7 cellular contexts compared by ENCODE assay signal in the genomic region with DNA sequence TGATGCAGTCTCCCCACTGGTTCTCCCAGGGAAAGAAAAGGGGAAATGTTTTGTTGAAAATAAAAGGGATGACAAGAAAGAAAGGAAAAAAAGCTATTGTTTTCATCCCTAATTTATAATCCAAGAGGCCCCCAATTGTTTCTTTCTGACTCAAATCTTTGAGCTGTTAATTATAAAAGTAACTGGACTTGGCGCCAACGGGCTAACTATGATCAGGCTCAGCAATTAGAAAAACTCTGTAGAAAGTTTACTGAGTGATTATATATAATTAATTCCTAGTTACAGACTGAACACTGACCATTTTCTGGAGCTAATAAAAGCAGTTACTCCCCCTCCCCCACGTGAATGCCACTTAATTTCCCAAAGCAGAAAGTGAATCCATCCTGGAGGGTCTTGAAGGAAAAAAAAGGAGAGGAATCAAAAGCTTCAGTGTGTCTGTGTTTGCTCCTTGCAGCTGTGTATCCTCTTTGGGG. TPM values are rescaled to one million over a fixed set of nuclear protein-coding genes. Genes with fewer than 3 reads are reported as not detected.
DNase-seq lines count a peak whose midpoint lies in the region; ATAC-seq, FAIRE-seq and TF ChIP-seq lines count a peak whose summit lies in the region.

No MANE protein-coding gene starts in this region.

- DNase-seq in IMR-90 (no peak), T-cell (no peak), hepatocyte (ENCODE audit: low spot score) (no peak), GM12891 (ENCODE audit: insufficient read length, low spot score) (no peak), amniotic stem cell (lab: John Stamatoyannopoulos, UW) (no peak), NCI-H774 (lab: John Stamatoyannopoulos, UW) (no peak)
- no peak for DNase-seq in stimulated activated effector memory CD8-positive, alpha-beta T cell treated with anti-CD3 and anti-CD28 coated beads, Interleukin-12 subunit alpha, Interleukin-12 subunit beta, amount 100 ng/mL, for 72 hours (ENCODE audit: low spot score in 2 of 2)

- intact Hi-C loops in IMR-90 (cut with micrococcal nuclease), result no loop called here

- no peak for FAIRE-seq in GM12891 (lab: Jason Lieb, UNC)

- TF ChIP-seq POLR2A in IMR-90 (IDR thresholded peaks at IDR 0.05; ENCODE audit: low read depth, low read length) (no peak), GM12891 (IDR thresholded peaks at IDR 0.05; ENCODE audit: low read depth, low read length) (no peak)

- H2BK20ac ChIP-seq in IMR-90 (ENCODE audit: low read depth, low read length), result peak overlapping the region; percentile 87

- no peak for ATAC-seq in IMR-90 (ENCODE audit: low read depth)
- ATAC-seq in T-cell (replicated peaks in 1 of 4), result no peak
- ATAC-seq in stimulated activated effector memory CD8-positive, alpha-beta T cell treated with anti-CD3 and anti-CD28 coated beads, Interleukin-12 subunit alpha, Interleukin-12 subunit beta, amount 100 ng/mL, for 72 hours, result no peak

- H3K36me3 ChIP-seq in IMR-90 (ENCODE audit: control insufficient read depth, insufficient read depth, low read length) (no peaks in the 10 kb centered on the region), hepatocyte (replicated peaks; ENCODE audit: insufficient read depth, low read depth) (no peaks in the 10 kb centered on the region)

- H3K4me2 ChIP-seq in IMR-90 (ENCODE audit: low read depth, low read length) (peak overlapping the region; percentile 56), hepatocyte (peak overlapping the region; percentile 80)

- in situ Hi-C loops in IMR-90 (cut with MboI; ENCODE audit: low sequenced_read_pairs), result no loop called here

- peak overlapping the region in 2 of 3 donors; percentile 34 to 87 for H3K4me3 Mint-ChIP-seq in T-cell
- H3K4me3 Mint-ChIP-seq in stimulated activated effector memory CD8-positive, alpha-beta T cell treated with anti-CD3 and anti-CD28 coated beads, Interleukin-12 subunit alpha, Interleukin-12 subunit beta, amount 100 ng/mL, for 72 hours, result no peak overlapping the region

- H3K79me2 ChIP-seq in hepatocyte, result peaks cover 82% of the 10 kb centered on the region

- BruUV-seq in IMR-90 (replicated peaks; lab: Mats Ljungman, UMichigan), result no TSS peak

- H2BK15ac ChIP-seq in IMR-90 (ENCODE audit: low read depth, low read length), result peak overlapping the region; percentile 79; the same call in 2 of the 3 replicates

- H3K27ac ChIP-seq in IMR-90 (ENCODE audit: insufficient read depth, low read length) (peak overlapping the region; percentile 98), hepatocyte (peak overlapping the region; percentile 100)

- peak overlapping the region; percentile 82 for H2AK5ac ChIP-seq in IMR-90 (ENCODE audit: low read depth, low read length)

- H3K27me3 Mint-ChIP-seq in T-cell, result no peaks in the 10 kb centered on the region

- H3K4me1 Mint-ChIP-seq in T-cell, result peaks cover 23 to 48% (median 25%) of the 10 kb centered on the region in 3 donors
- H3K4me1 Mint-ChIP-seq in stimulated activated effector memory CD8-positive, alpha-beta T cell treated with anti-CD3 and anti-CD28 coated beads, Interleukin-12 subunit alpha, Interleukin-12 subunit beta, amount 100 ng/mL, for 72 hours, result peaks cover 60% of the 10 kb centered on the region

- H3K27ac Mint-ChIP-seq in T-cell, result peak overlapping the region in 1 of 2 donors; percentile 99
- H3K27ac Mint-ChIP-seq in stimulated activated effector memory CD8-positive, alpha-beta T cell treated with anti-CD3 and anti-CD28 coated beads, Interleukin-12 subunit alpha, Interleukin-12 subunit beta, amount 100 ng/mL, for 72 hours, result peak overlapping the region; percentile 99

- peak overlapping the region; percentile 98 for H3K18ac ChIP-seq in IMR-90 (ENCODE audit: low read depth, low read length)

- H4K5ac ChIP-seq in IMR-90 (ENCODE audit: low read depth, low read length), result peak overlapping the region; percentile 98

- TF ChIP-seq RAD21 in IMR-90 (IDR thresholded peaks at IDR 0.05; ENCODE audit: low read length), result no peak

- peaks cover 11% of the 10 kb centered on the region for H3K36me3 Mint-ChIP-seq in T-cell
- H3K36me3 Mint-ChIP-seq in stimulated activated effector memory CD8-positive, alpha-beta T cell treated with anti-CD3 and anti-CD28 coated beads, Interleukin-12 subunit alpha, Interleukin-12 subunit beta, amount 100 ng/mL, for 72 hours, result peaks cover 32% of the 10 kb centered on the region

- no peaks in the 10 kb centered on the region for H3K9me3 Mint-ChIP-seq in T-cell
- H3K9me3 Mint-ChIP-seq in stimulated activated effector memory CD8-positive, alpha-beta T cell treated with anti-CD3 and anti-CD28 coated beads, Interleukin-12 subunit alpha, Interleukin-12 subunit beta, amount 100 ng/mL, for 72 hours, result no peaks in the 10 kb centered on the region

- peaks cover 18% of the 10 kb centered on the region for H3K9me1 ChIP-seq in IMR-90 (ENCODE audit: insufficient read depth, low read length)

- peak overlapping the region; percentile 62 for H2AK9ac ChIP-seq in IMR-90 (replicated peaks; ENCODE audit: low read depth, low read length, poor library complexity)

- H3K79me1 ChIP-seq in IMR-90 (ENCODE audit: low read depth in 1 of 2, low read length in 2 of 2), result peaks cover 41 to 79% of the 10 kb centered on the region in 2 experiments

- CTCF ChIA-PET in IMR-90 (lab: Yijun Ruan, JAX), result interaction anchor here (2.2 kb wide), 1 partner anchor 31 kb away, joined by 10 read pairs; no protein-coding TSS in a partner anchor
- CTCF ChIA-PET in T-cell (lab: Charles Lee), result interaction anchor here in 1 of 2 donors (0.5 to 1.0 kb wide), 2 partner anchors 10 to 30 kb away, joined by 4 to 6 read pairs; no protein-coding TSS in a partner anchor

- H2AFZ ChIP-seq in IMR-90 (replicated peaks; ENCODE audit: low read length, poor library complexity) (no peak overlapping the region), hepatocyte (peak overlapping the region; percentile 7)

- H3K9me3 ChIP-seq in IMR-90 (ENCODE audit: control insufficient read depth, insufficient read depth, low read length) (no peaks in the 10 kb centered on the region), hepatocyte (ENCODE audit: low read depth) (no peaks in the 10 kb centered on the region)

- peak overlapping the region; percentile 71 for H3K9ac ChIP-seq in IMR-90 (ENCODE audit: low read depth, low read length)

- H4K8ac ChIP-seq in IMR-90 (ENCODE audit: low read depth in 2 of 2, low read length in 2 of 2), result peak overlapping the region; percentile 97 to 99; a peak in 3 of 4 replicates

- H3K4me1 ChIP-seq in IMR-90 (ENCODE audit: control insufficient read depth, insufficient read depth, low read length) (peaks cover 71% of the 10 kb centered on the region), hepatocyte (ENCODE audit: insufficient read depth) (peaks cover 96% of the 10 kb centered on the region)

- H4K20me1 ChIP-seq in IMR-90 (ENCODE audit: insufficient read depth, low read length) (no peaks in the 10 kb centered on the region), hepatocyte (ENCODE audit: insufficient read depth, poor library complexity, severe bottlenecking) (no peaks in the 10 kb centered on the region)

- H3K4me3 ChIP-seq in IMR-90 (ENCODE audit: insufficient read depth, low read depth, low read length), result no peak overlapping the region
- H3K4me3 ChIP-seq in hepatocyte, result no peak overlapping the region

- peak overlapping the region; percentile 96 for H3K23ac ChIP-seq in IMR-90 (ENCODE audit: low read depth, low read length)

- peak overlapping the region; percentile 97 for H2BK5ac ChIP-seq in IMR-90 (ENCODE audit: low read depth, low read length, poor library complexity, severe bottlenecking)

- H3K9me2 ChIP-seq in hepatocyte (replicated peaks; ENCODE audit: insufficient read depth), result no peaks in the 10 kb centered on the region

- TF ChIP-seq CTCF in IMR-90 (conservative IDR thresholded peaks at IDR 0.05; ENCODE audit: low read depth, low read length) (no peak), hepatocyte (IDR thresholded peaks at IDR 0.05; ENCODE audit: poor library complexity) (no peak)

- WGBS in IMR-90 (ENCODE audit: extremely low coverage in 2 of 2, insufficient read length in 1 of 2), 2 experiments, result no CpG with 5 or more reads among the region's 3 CpGs
- WGBS in hepatocyte (ENCODE audit: low lambda C conversion rate, missing lambda C conversion rate), result 39% methylated on average over 3 of the region's 3 CpGs

- POLR2A ChIA-PET in IMR-90 (lab: Charles Lee; ENCODE audit: unreplicated experiment), result no interaction called here
- POLR2A ChIA-PET in T-cell (lab: Charles Lee), result no interaction called here

- peak overlapping the region; percentile 65; the same call in 1 of the 2 replicates for H3K56ac ChIP-seq in IMR-90 (ENCODE audit: extremely low read depth, insufficient read depth, low read length)

- peak overlapping the region; percentile 95 for H3K14ac ChIP-seq in IMR-90 (replicated peaks; ENCODE audit: low read depth, low read length)

- peak overlapping the region; percentile 100 for H3K4ac ChIP-seq in IMR-90 (ENCODE audit: low read depth, low read length)

- H3K27me3 ChIP-seq in IMR-90 (ENCODE audit: control insufficient read depth, insufficient read depth, low read length), result no peaks in the 10 kb centered on the region
- no peaks in the 10 kb centered on the region for H3K27me3 ChIP-seq in hepatocyte

- dilution Hi-C loops in IMR-90 (cut with HindIII; ENCODE audit: low sequenced_read_pairs, unreplicated experiment), result no loop called here

- H4K91ac ChIP-seq in IMR-90 (ENCODE audit: insufficient read depth, low read depth, low read length), result peak overlapping the region; percentile 96

- H2BK120ac ChIP-seq in IMR-90 (ENCODE audit: low read depth, low read length), result peak overlapping the region; percentile 99

TF ChIP-seq in IMR-90, 13 proteins besides CTCF, POLR2A, EP300 and RAD21 (continues in another document):
- TF ChIP-seq RFX5 (IDR thresholded peaks at IDR 0.05; ENCODE audit: low read depth, low read length), result no peak
- no peak for TF ChIP-seq NFE2L2 (IDR thresholded peaks at IDR 0.05; ENCODE audit: low read depth, low read length)
- no peak for TF ChIP-seq FOS (IDR thresholded peaks at IDR 0.05; ENCODE audit: low read depth, low read length)
- TF ChIP-seq CHD1 (IDR thresholded peaks at IDR 0.05; ENCODE audit: low read depth, low read length), result no peak

TF ChIP-seq in GM12891, 5 proteins besides CTCF, POLR2A, EP300 and RAD21:
- TF ChIP-seq POU2F2 (IDR thresholded peaks at IDR 0.05; ENCODE audit: low read depth, low read length) (no peak), TAF1 (IDR thresholded peaks at IDR 0.05; ENCODE audit: low read depth, low read length) (no peak)
TF ChIP-seq in GM12891: peak in this region for 0.

RNA-seq across cellular contexts. Expression of a gene that starts 3.2 kb away (rescaled TPM):
- 23.6 and 24.0 TPM in 2 replicates for total RNA-seq in IMR-90 (2012; rRNA removed)
- 28.2 and 28.3 TPM in 2 replicates for polyA plus RNA-seq in IMR-90 (2012; rRNA removed)
- 12.6 and 14.1 TPM in 2 replicates for polyA plus RNA-seq in IMR-90 (2012; cell fraction: cytosol; rRNA removed)
- polyA plus RNA-seq in IMR-90 (2012; cell fraction: nucleus; rRNA removed; ENCODE audit: low replicate concordance), result 43.6 and 72.5 TPM in 2 replicates
- 10 to 100 TPM; 39.6 to 68.9 (median 43.6) TPM for total RNA-seq in T-cell
- total RNA-seq in hepatocyte, result 28.9 and 30.3 TPM in 2 replicates
- polyA plus RNA-seq in hepatocyte, result 34.3 and 43.1 TPM in 2 replicates
- 14.5 TPM for polyA plus RNA-seq in GM12891 (2012; ENCODE audit: low read depth, missing spikeins)
